Comparison of ENCODE assay signal across 31 cellular contexts in genomic region chr6:152508477-152508876, GRCh38.
"Had no signal": no experiment of that assay in that cellular context is flagged by ENCODE, and none has a peak within 500 bp of the region (broad histone marks: within the 10 kb centered on the region; RNA-seq: fewer than 3 reads in every experiment).

No MANE protein-coding gene starts in this region.

- H3K4me1 ChIP-seq: SJCRH30 had no signal

- H3K9me3 ChIP-seq: MG63, SJCRH30 had no signal

- DNase-seq: activated B cell treated with CpG ODN at 0.5 μM for 24 hours; activated CD4-positive, alpha-beta memory T cell treated with anti-CD3 and anti-CD28 coated beads for 36 hours; activated CD4-positive, alpha-beta T cell treated with anti-CD3 and anti-CD28 coated beads for 4 hours; activated CD4-positive, alpha-beta T cell treated with anti-CD3 and anti-CD28 coated beads, Interleukin-2, amount 50 U/mL, for 1 hour; activated CD4-positive, CD25-positive, alpha-beta regulatory T cell treated with anti-CD3 and anti-CD28 coated beads, Interleukin-2, amount 50 U/mL, for 72 hours; activated CD8-positive, alpha-beta memory T cell treated with anti-CD3 and anti-CD28 coated beads, Interleukin-2, amount 50 U/mL, for 4 hours; activated effector memory CD4-positive, alpha-beta T cell treated with Interleukin-2 at 50 U/mL for 16 hours; activated naive CD4-positive, alpha-beta T cell treated with anti-CD3 and anti-CD28 coated beads, Interleukin-2, amount 10 ng/mL, durations not matched to agents 7 days and 5 days; activated naive CD8-positive, alpha-beta T cell treated with anti-CD3 and anti-CD28 coated beads, Interleukin-2, amount 50 U/mL, for 24 hours; activated T-cell treated with anti-CD3 and anti-CD28 coated beads for 4 hours; activated T-cell treated with anti-CD3 and anti-CD28 coated beads, Interleukin-2, amount 50 U/mL, for 4 hours; aorta; brain microvascular endothelial cell; Karpas-422; MG63; NCI-H1048; NCI-H1105 treated with DMSO at 0.1 percent for 48 hours; NCI-H1436; NCI-H1694; NCI-H1930; NCI-H2081 treated with DMSO at 0.1 percent for 48 hours; NCI-H226; NCI-H446 treated with DMSO at 0.1 percent for 48 hours; NCI-H524; NK-92 treated with Interleukin-12 subunit alpha and Interleukin-12 subunit beta, amount 100 ng/mL, for 24 hours; SHP77; SJCRH30; T1000 had no signal

- H3K27me3 ChIP-seq: brain microvascular endothelial cell, cardiac muscle cell, MG63, SJCRH30 had no signal

- H3K36me3 ChIP-seq: brain microvascular endothelial cell, cardiac muscle cell, MG63, SJCRH30 had no signal

- H3K4me3 ChIP-seq: cardiac muscle cell, MG63, SJCRH30, SK-N-MC had no signal

- H3K27ac ChIP-seq: brain microvascular endothelial cell, cardiac muscle cell, SJCRH30, SK-N-MC, VCaP had no signal
